In the genomic region with DNA sequence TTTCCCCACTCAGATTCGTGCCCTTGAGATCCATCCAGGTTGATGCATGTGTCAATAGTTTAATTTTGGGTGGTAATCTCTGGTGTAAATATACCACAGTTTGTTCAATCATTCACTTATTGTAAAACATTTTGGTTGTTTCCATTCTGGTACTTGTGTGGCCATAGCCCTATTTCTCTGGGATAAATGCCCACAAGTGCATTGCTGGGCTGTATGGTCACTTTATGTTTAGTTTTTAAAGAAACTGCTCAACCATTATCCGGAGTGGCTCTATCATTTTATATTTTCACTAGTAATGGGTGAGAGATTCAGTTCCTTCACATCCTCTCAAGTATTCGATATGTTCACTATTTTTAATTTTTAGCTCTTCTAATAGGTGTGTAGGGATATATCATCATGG, we compare ENCODE assay signal across 19 cellular contexts.
A peak's percentile ranks its signal among the peaks of the same experiment; 100 is the strongest.
DNase-seq lines count a peak whose midpoint lies in the region; ATAC-seq, FAIRE-seq and TF ChIP-seq lines count a peak whose summit lies in the region.
"Had no signal": no experiment of that assay in that cellular context is flagged by ENCODE, and none has a peak within 500 bp of the region (broad histone marks: within the 10 kb centered on the region; RNA-seq: fewer than 3 reads in every experiment).

No MANE protein-coding gene starts in this region.

- no peak overlapping the region for H2AK9ac ChIP-seq in IMR-90 (replicated peaks; ENCODE audit: low read depth, low read length, poor library complexity)

- H3K27me3 Mint-ChIP-seq in CD14-positive monocyte (ENCODE audit: low read depth in 3 of 3): peaks cover 0 to 1% (median 0%) of the 10 kb centered on the region in 3 donors
- peaks cover 7% of the 10 kb centered on the region for H3K27me3 Mint-ChIP-seq in nephron (ENCODE audit: low read depth)
- H3K27me3 Mint-ChIP-seq: CD4-positive, alpha-beta T cell had no signal

- peaks cover 0 to 3% of the 10 kb centered on the region in 2 experiments; a peak in 1 of 4 replicates for H3K79me1 ChIP-seq in IMR-90 (ENCODE audit: low read depth in 1 of 2, low read length in 2 of 2)

- H2AK5ac ChIP-seq in IMR-90 (ENCODE audit: low read depth, low read length): peak overlapping the region; percentile 92; the same call in 1 of the 2 replicates

- H3K27me3 ChIP-seq in IMR-90 (ENCODE audit: control insufficient read depth, insufficient read depth, low read length) (no peaks in the 10 kb centered on the region), HepG2 (ENCODE audit: control insufficient read depth in 1 of 2, insufficient read depth in 2 of 2, low read length in 2 of 2) (peaks cover 0 to 13% of the 10 kb centered on the region in 2 experiments; a peak in 1 of 5 replicates)
- H3K27me3 ChIP-seq: SJCRH30 had no signal

- peak overlapping the region; percentile 83 for H2BK20ac ChIP-seq in IMR-90 (ENCODE audit: low read depth, low read length)

- H3K4me2 ChIP-seq in IMR-90 (ENCODE audit: low read depth, low read length) (peak overlapping the region; percentile 59; the same call in 1 of the 2 replicates), HepG2 (ENCODE audit: low read depth, low read length) (no peak overlapping the region)

- H3K4me3 ChIP-seq in IMR-90 (ENCODE audit: insufficient read depth, low read depth, low read length): no peak overlapping the region
- H3K4me3 ChIP-seq in HepG2 (replicated peaks in 1 of 3; ENCODE audit: insufficient read depth in 1 of 3, low read depth in 2 of 3, low read length in 3 of 3): no peak overlapping the region
- H3K4me3 ChIP-seq: GM12878, SJCRH30 had no signal

- TF ChIP-seq RAD21 in IMR-90 (IDR thresholded peaks at IDR 0.05; ENCODE audit: low read length) (no peak), HepG2 (CRISPR knock-in tag; IDR thresholded peaks at IDR 0.05) (no peak)

- no peak overlapping the region for H3K27ac ChIP-seq in IMR-90 (ENCODE audit: insufficient read depth, low read length)
- H3K27ac ChIP-seq in HepG2 (ENCODE audit: extremely low read length, insufficient read depth, low read length): no peak overlapping the region
- H3K27ac ChIP-seq: SJCRH30 had no signal

- ATAC-seq in IMR-90 (ENCODE audit: low read depth) (peak; percentile 24; the same call in 1 of the 2 replicates), HepG2 (no peak), left ventricle myocardium superior (no peak), HG03342 (IDR thresholded peaks at IDR 0.05; ENCODE audit: unreplicated experiment) (no peak)
- ATAC-seq: GM12878, T-helper 17 cell had no signal

- H3K4me1 Mint-ChIP-seq in CD14-positive monocyte: peaks cover 53% of the 10 kb centered on the region
- peaks cover 36% of the 10 kb centered on the region for H3K4me1 Mint-ChIP-seq in nephron

- H3K9ac ChIP-seq in IMR-90 (ENCODE audit: low read depth, low read length): no peak overlapping the region
- H3K9ac ChIP-seq in HepG2 (ENCODE audit: insufficient read depth, low read depth, low read length): no peak overlapping the region

- WGBS in IMR-90 (ENCODE audit: extremely low coverage in 2 of 2, insufficient read length in 1 of 2), 2 experiments: no CpG with 5 or more reads among the region's 3 CpGs
- WGBS in HepG2 (ENCODE audit: low lambda C conversion rate): 3% methylated on average over 3 of the region's 3 CpGs

- dilution Hi-C loops in IMR-90 (cut with HindIII; ENCODE audit: low sequenced_read_pairs, unreplicated experiment): no loop called here

- H2AFZ ChIP-seq in IMR-90 (replicated peaks; ENCODE audit: low read length, poor library complexity): no peak overlapping the region
- no peak overlapping the region for H2AFZ ChIP-seq in HepG2 (ENCODE audit: low read length)

- no peak for FAIRE-seq in HepG2 (lab: Jason Lieb, UNC)
- FAIRE-seq: GM12878 had no signal

- peak overlapping the region in 5 of 7 donors; percentile 72 to 92 (median 83) for H3K27ac Mint-ChIP-seq in CD14-positive monocyte
- H3K27ac Mint-ChIP-seq in nephron: peak overlapping the region in 2 of 3 experiments; percentile 88 to 92
- H3K27ac Mint-ChIP-seq: CD4-positive, alpha-beta T cell; T-helper 17 cell had no signal

- TF ChIP-seq CTCF in CD14-positive monocyte (IDR thresholded peaks at IDR 0.05) (no peak), IMR-90 (conservative IDR thresholded peaks at IDR 0.05; ENCODE audit: low read depth, low read length) (no peak), nephron (IDR thresholded peaks at IDR 0.05; ENCODE audit: unreplicated experiment in 3 of 3) (no peak), HepG2 (CRISPR knock-in tag; IDR thresholded peaks at IDR 0.05) (no peak)

- peaks cover 6% of the 10 kb centered on the region; the same call in 1 of the 2 replicates for H3K9me1 ChIP-seq in IMR-90 (ENCODE audit: insufficient read depth, low read length)

- H3K9me3 Mint-ChIP-seq in CD14-positive monocyte (peaks cover 0 to 6% (median 2%) of the 10 kb centered on the region in 7 donors), nephron (no peaks in the 10 kb centered on the region)
- H3K9me3 Mint-ChIP-seq: CD4-positive, alpha-beta T cell had no signal

- H2BK120ac ChIP-seq in IMR-90 (ENCODE audit: low read depth, low read length): peak overlapping the region; percentile 48

- peak overlapping the region; percentile 71; the same call in 1 of the 2 replicates for H3K4ac ChIP-seq in IMR-90 (ENCODE audit: low read depth, low read length)

- H3K9me3 ChIP-seq in IMR-90 (ENCODE audit: control insufficient read depth, insufficient read depth, low read length): no peaks in the 10 kb centered on the region
- no peaks in the 10 kb centered on the region for H3K9me3 ChIP-seq in HepG2 (ENCODE audit: low read length)
- H3K9me3 ChIP-seq: Caco-2, SJCRH30 had no signal

- no peak for TF ChIP-seq EP300 in HepG2 (IDR thresholded peaks at IDR 0.05; ENCODE audit: low read depth in 2 of 2, low read length in 2 of 2)
- TF ChIP-seq EP300 in HepG2 (CRISPR knock-in tag; IDR thresholded peaks at IDR 0.05; ENCODE audit: borderline replicate concordance): no peak

- H3K79me2 ChIP-seq in HepG2 (ENCODE audit: insufficient read depth, low read length): no peaks in the 10 kb centered on the region

- H3K4me1 ChIP-seq in IMR-90 (ENCODE audit: control insufficient read depth, insufficient read depth, low read length): peaks cover 8% of the 10 kb centered on the region
- H3K4me1 ChIP-seq in HepG2 (ENCODE audit: insufficient read depth, low read length): no peaks in the 10 kb centered on the region
- H3K4me1 ChIP-seq: Caco-2 had no signal

- peak overlapping the region; percentile 64; the same call in 1 of the 2 replicates for H3K14ac ChIP-seq in IMR-90 (replicated peaks; ENCODE audit: low read depth, low read length)

- H4K20me1 ChIP-seq in IMR-90 (ENCODE audit: insufficient read depth, low read length): no peaks in the 10 kb centered on the region; the same call in 1 of the 2 replicates
- no peaks in the 10 kb centered on the region for H4K20me1 ChIP-seq in HepG2 (ENCODE audit: insufficient read depth, low read length)

- H3K23ac ChIP-seq in IMR-90 (ENCODE audit: low read depth, low read length): no peak overlapping the region

- in situ Hi-C loops in IMR-90 (cut with MboI; ENCODE audit: low sequenced_read_pairs): no loop called here
- in situ Hi-C loops in HepG2 (cut with HindIII; ENCODE audit: extremely low pct_ligation_motif_present, low pct_unique_long_range_greater_than_20kb): no loop called here

- peak overlapping the region; percentile 87; the same call in 1 of the 2 replicates for H3K18ac ChIP-seq in IMR-90 (ENCODE audit: low read depth, low read length)

- H4K91ac ChIP-seq in IMR-90 (ENCODE audit: insufficient read depth, low read depth, low read length): peak overlapping the region; percentile 43

- H2BK5ac ChIP-seq in IMR-90 (ENCODE audit: low read depth, low read length, poor library complexity, severe bottlenecking): peak overlapping the region; percentile 77

- BruUV-seq in IMR-90 (replicated peaks; lab: Mats Ljungman, UMichigan): no TSS peak
- no TSS peak for BruUV-seq in HepG2 (replicated peaks; lab: Mats Ljungman, UMichigan)

- no peak overlapping the region for H4K5ac ChIP-seq in IMR-90 (ENCODE audit: low read depth, low read length)

- H4K8ac ChIP-seq in IMR-90 (ENCODE audit: low read depth in 2 of 2, low read length in 2 of 2): peak overlapping the region in 1 of 2 experiments; percentile 32; a peak in 2 of 4 replicates

- no peak overlapping the region for H3K56ac ChIP-seq in IMR-90 (ENCODE audit: extremely low read depth, insufficient read depth, low read length)

- POLR2A ChIA-PET in IMR-90 (lab: Charles Lee; ENCODE audit: unreplicated experiment): no interaction called here
- POLR2A ChIA-PET in HepG2 (lab: Yijun Ruan, JAX): no interaction called here

- intact Hi-C loops in CD14-positive monocyte (cut with micrococcal nuclease) (loop anchor here in 1 of 2 donors (5.0 kb wide), 1 partner anchor 34 kb away; no protein-coding TSS in a partner anchor), IMR-90 (cut with micrococcal nuclease) (no loop called here), HepG2 (cut with micrococcal nuclease; ENCODE audit: unreplicated experiment) (no loop called here), left ventricle myocardium superior (cut with micrococcal nuclease) (no loop called here)

- H3K36me3 Mint-ChIP-seq in CD14-positive monocyte (no peaks in the 10 kb centered on the region), nephron (ENCODE audit: low read depth) (no peaks in the 10 kb centered on the region)

- CTCF ChIA-PET in IMR-90 (lab: Yijun Ruan, JAX): no interaction called here
- CTCF ChIA-PET in HepG2 (lab: Yijun Ruan, JAX; ENCODE audit: low intra/inter-chr PET ratio, low total read pairs): no interaction called here

- peak overlapping the region; percentile 93; the same call in 2 of the 3 replicates for H2BK15ac ChIP-seq in IMR-90 (ENCODE audit: low read depth, low read length)

- H3K4me3 Mint-ChIP-seq in CD14-positive monocyte: no peak overlapping the region
- no peak overlapping the region for H3K4me3 Mint-ChIP-seq in nephron
- H3K4me3 Mint-ChIP-seq: CD4-positive, alpha-beta T cell; T-helper 17 cell had no signal

- TF ChIP-seq POLR2A in IMR-90 (IDR thresholded peaks at IDR 0.05; ENCODE audit: low read depth, low read length): no peak
- no peak for TF ChIP-seq POLR2A in HepG2 (IDR thresholded peaks at IDR 0.05; ENCODE audit: insufficient read depth in 1 of 2, low read depth in 2 of 2, low read length in 2 of 2)

- DNase-seq in CD14-positive monocyte (ENCODE audit: low spot score) (no peak), IMR-90 (peak; percentile 53), astrocyte of the hippocampus (ENCODE audit: low read depth, low spot score) (peak; percentile 28), HepG2 (ENCODE audit: low spot score) (no peak), left ventricle myocardium superior (no peak)
- DNase-seq: Caco-2; CD4-positive, alpha-beta T cell; DMS153; GOT3; KBM-7; NCI-H1694 treated with DMSO at 0.1 percent for 48 hours; NCI-H2227 treated with DMSO at 0.1 percent for 48 hours; NCI-H524; NCI-H82; SJCRH30; T-helper 17 cell had no signal

- H3K36me3 ChIP-seq in IMR-90 (ENCODE audit: control insufficient read depth, insufficient read depth, low read length): no peaks in the 10 kb centered on the region
- H3K36me3 ChIP-seq in HepG2 (replicated peaks in 1 of 2; ENCODE audit: control insufficient read depth in 1 of 2, insufficient read depth in 2 of 2, low read length in 2 of 2): no peaks in the 10 kb centered on the region
- H3K36me3 ChIP-seq: SJCRH30 had no signal

TF ChIP-seq in HepG2, 621 proteins besides CTCF, POLR2A, EP300 and RAD21 (continues in another document):
- no peak for TF ChIP-seq ZNF510 (CRISPR knock-in tag; IDR thresholded peaks at IDR 0.05; ENCODE audit: low read depth)
- no peak for TF ChIP-seq IKZF1 (IDR thresholded peaks at IDR 0.05)
- no peak for TF ChIP-seq FOSL2 (CRISPR knock-in tag; IDR thresholded peaks at IDR 0.05)
- TF ChIP-seq MBD4 (IDR thresholded peaks at IDR 0.05; ENCODE audit: borderline replicate concordance, low read length): no peak

Comparison
In these comparisons a context has a peak if more than half of its experiments do, and no peak if none do; other contexts are left out.
1. DNase-seq: peak in IMR-90 (single experiment) and astrocyte of the hippocampus (single experiment); none in CD14-positive monocyte (single experiment), HepG2 (single experiment) and left ventricle myocardium superior (single experiment).